Comparison of ENCODE assay signal across 11 cellular contexts in genomic region chr18:5066380-5066977, GRCh38.
DNase-seq lines count a peak whose midpoint lies in the region; ATAC-seq and TF ChIP-seq lines count a peak whose summit lies in the region.
"Had no signal": no experiment of that assay in that cellular context is flagged by ENCODE, and none has a peak within 500 bp of the region (broad histone marks: within the 10 kb centered on the region; RNA-seq: fewer than 3 reads in every experiment).

No MANE protein-coding gene starts in this region.

- ATAC-seq in stimulated activated naive CD8-positive, alpha-beta T cell treated with anti-CD3 and anti-CD28 coated beads, Interleukin-15, Interleukin-2, amounts not matched to agents 100 U/mL and 50 U/mL, for 24 hours = no peak
- ATAC-seq in HG03378 (IDR thresholded peaks at IDR 0.05; ENCODE audit: unreplicated experiment) = no peak
- ATAC-seq in activated CD8-positive, alpha-beta memory T cell treated with anti-CD3 and anti-CD28 coated beads, Interleukin-2, amount 10 ng/mL, durations not matched to agents 7 days and 5 days = no peak

- CTCF ChIA-PET in activated naive CD4-positive, alpha-beta T cell treated with anti-CD3 and anti-CD28 coated beads, Interleukin-2, amount 10 ng/mL, durations not matched to agents 7 days and 5 days (lab: Charles Lee) = interaction anchor here (0.6 to 1.2 kb wide), 2 partner anchors 9 to 361 kb away, joined by 3 read pairs; no protein-coding TSS in a partner anchor
- CTCF ChIA-PET in activated CD8-positive, alpha-beta memory T cell treated with anti-CD3 and anti-CD28 coated beads, Interleukin-2, amount 10 ng/mL, durations not matched to agents 7 days and 5 days (lab: Charles Lee) = no interaction called here

- peaks cover 6% of the 10 kb centered on the region for H3K27me3 Mint-ChIP-seq in activated naive CD4-positive, alpha-beta T cell treated with anti-CD3 and anti-CD28 coated beads, Interleukin-2, amount 10 ng/mL, durations not matched to agents 7 days and 5 days
- H3K27me3 Mint-ChIP-seq in chondrocyte (ENCODE audit: low read depth) = peaks cover 8% of the 10 kb centered on the region
- H3K27me3 Mint-ChIP-seq in activated CD8-positive, alpha-beta memory T cell treated with anti-CD3 and anti-CD28 coated beads, Interleukin-2, amount 10 ng/mL, durations not matched to agents 7 days and 5 days = no peaks in the 10 kb centered on the region

- no peak overlapping the region for H3K4me3 Mint-ChIP-seq in activated naive CD4-positive, alpha-beta T cell treated with anti-CD3 and anti-CD28 coated beads, Interleukin-2, amount 10 ng/mL, durations not matched to agents 7 days and 5 days
- no peak overlapping the region for H3K4me3 Mint-ChIP-seq in chondrocyte (ENCODE audit: unreplicated experiment)
- no peak overlapping the region for H3K4me3 Mint-ChIP-seq in activated CD8-positive, alpha-beta memory T cell treated with anti-CD3 and anti-CD28 coated beads, Interleukin-2, amount 10 ng/mL, durations not matched to agents 7 days and 5 days

- no peaks in the 10 kb centered on the region for H3K4me1 Mint-ChIP-seq in activated naive CD4-positive, alpha-beta T cell treated with anti-CD3 and anti-CD28 coated beads, Interleukin-2, amount 10 ng/mL, durations not matched to agents 7 days and 5 days
- no peaks in the 10 kb centered on the region for H3K4me1 Mint-ChIP-seq in chondrocyte (ENCODE audit: low read depth)
- H3K4me1 Mint-ChIP-seq in activated CD8-positive, alpha-beta memory T cell treated with anti-CD3 and anti-CD28 coated beads, Interleukin-2, amount 10 ng/mL, durations not matched to agents 7 days and 5 days = no peaks in the 10 kb centered on the region

- H3K27ac Mint-ChIP-seq in activated naive CD4-positive, alpha-beta T cell treated with anti-CD3 and anti-CD28 coated beads, Interleukin-2, amount 10 ng/mL, durations not matched to agents 7 days and 5 days = no peak overlapping the region
- no peak overlapping the region for H3K27ac Mint-ChIP-seq in chondrocyte (ENCODE audit: unreplicated experiment)
- H3K27ac Mint-ChIP-seq in activated CD8-positive, alpha-beta memory T cell treated with anti-CD3 and anti-CD28 coated beads, Interleukin-2, amount 10 ng/mL, durations not matched to agents 7 days and 5 days = no peak overlapping the region

- no peaks in the 10 kb centered on the region for H3K36me3 Mint-ChIP-seq in activated naive CD4-positive, alpha-beta T cell treated with anti-CD3 and anti-CD28 coated beads, Interleukin-2, amount 10 ng/mL, durations not matched to agents 7 days and 5 days
- H3K36me3 Mint-ChIP-seq in chondrocyte (ENCODE audit: low read depth) = no peaks in the 10 kb centered on the region
- H3K36me3 Mint-ChIP-seq in activated CD8-positive, alpha-beta memory T cell treated with anti-CD3 and anti-CD28 coated beads, Interleukin-2, amount 10 ng/mL, durations not matched to agents 7 days and 5 days = no peaks in the 10 kb centered on the region

- H3K9me3 Mint-ChIP-seq in activated naive CD4-positive, alpha-beta T cell treated with anti-CD3 and anti-CD28 coated beads, Interleukin-2, amount 10 ng/mL, durations not matched to agents 7 days and 5 days = no peaks in the 10 kb centered on the region
- no peaks in the 10 kb centered on the region for H3K9me3 Mint-ChIP-seq in chondrocyte (ENCODE audit: low read depth)
- no peaks in the 10 kb centered on the region for H3K9me3 Mint-ChIP-seq in activated CD8-positive, alpha-beta memory T cell treated with anti-CD3 and anti-CD28 coated beads, Interleukin-2, amount 10 ng/mL, durations not matched to agents 7 days and 5 days (ENCODE audit: low read depth)

- DNase-seq in activated naive CD4-positive, alpha-beta T cell treated with anti-CD3 and anti-CD28 coated beads, Interleukin-2, amount 10 ng/mL, durations not matched to agents 7 days and 5 days = peak; percentile 38
- DNase-seq in activated naive CD4-positive, alpha-beta T cell treated with Interleukin-2 at 50 U/mL for 16 hours = no peak
- DNase-seq in KBM-7 (peak; percentile 23), chondrocyte (ENCODE audit: low spot score) (no peak)
- peak; percentile 25 for DNase-seq in stimulated activated naive CD8-positive, alpha-beta T cell treated with anti-CD3 and anti-CD28 coated beads, Interleukin-15, Interleukin-2, amounts not matched to agents 100 U/mL and 50 U/mL, for 24 hours
- DNase-seq in activated CD8-positive, alpha-beta memory T cell treated with anti-CD3 and anti-CD28 coated beads, Interleukin-2, amount 10 ng/mL, durations not matched to agents 7 days and 5 days = no peak
- DNase-seq in effector CD8-positive, alpha-beta T cell (lab: John Stamatoyannopoulos, UW) = no peak
- DNase-seq: islet precursor cell; sigmoid colon; stimulated activated naive CD4-positive, alpha-beta T cell treated with Interleukin-2 at 50 U/mL for 16 hours had no signal

- in situ Hi-C loops in KBM-7 (cut with MboI; ENCODE audit: low pct_unique_long_range_greater_than_20kb, low sequenced_read_pairs) = no loop called here

- peak; percentile 44 for TF ChIP-seq CTCF in chondrocyte (IDR thresholded peaks at IDR 0.05)

Comparison
In these comparisons a context has a peak if more than half of its experiments do, and no peak if none do; other contexts are left out.
1. DNase-seq: peak in activated naive CD4-positive, alpha-beta T cell treated with anti-CD3 and anti-CD28 coated beads, Interleukin-2, amount 10 ng/mL, durations not matched to agents 7 days and 5 days (single experiment), KBM-7 (single experiment) and stimulated activated naive CD8-positive, alpha-beta T cell treated with anti-CD3 and anti-CD28 coated beads, Interleukin-15, Interleukin-2, amounts not matched to agents 100 U/mL and 50 U/mL, for 24 hours (single experiment); none in activated naive CD4-positive, alpha-beta T cell treated with Interleukin-2 at 50 U/mL for 16 hours (single experiment), chondrocyte (single experiment), activated CD8-positive, alpha-beta memory T cell treated with anti-CD3 and anti-CD28 coated beads, Interleukin-2, amount 10 ng/mL, durations not matched to agents 7 days and 5 days (single experiment) and effector CD8-positive, alpha-beta T cell (single experiment).